15 cellular contexts compared by ENCODE assay signal in the genomic region with DNA sequence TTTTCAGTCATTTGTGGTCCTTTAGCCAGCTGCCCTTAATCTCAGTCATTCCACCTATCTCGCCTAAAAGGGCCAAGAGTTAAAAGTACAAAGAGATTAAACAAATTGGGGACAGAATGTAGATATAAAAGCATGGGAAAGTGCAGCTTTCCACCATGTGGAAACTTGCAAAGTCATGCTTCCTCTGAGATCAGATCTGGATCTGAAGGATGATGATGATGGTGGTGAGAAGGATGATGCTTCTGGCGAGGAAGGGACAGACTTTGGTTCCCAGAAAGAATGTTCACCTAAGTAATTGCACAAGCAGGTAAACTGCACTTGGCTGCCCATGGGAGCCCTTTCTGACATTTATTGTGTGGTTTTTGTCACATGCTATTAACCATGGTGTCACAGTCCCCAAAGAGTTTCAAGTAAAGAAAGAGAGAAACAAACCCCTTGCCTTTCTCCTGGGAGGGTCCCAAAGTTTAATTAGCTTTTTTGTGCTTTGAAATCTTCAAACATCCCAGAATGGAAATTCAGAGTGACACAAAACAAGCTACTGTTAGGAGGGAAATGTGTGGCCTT. TPM values are rescaled to one million over a fixed set of nuclear protein-coding genes. Genes with fewer than 3 reads are reported as not detected.
A peak's percentile ranks its signal among the peaks of the same experiment; 100 is the strongest.
DNase-seq lines count a peak whose midpoint lies in the region; ATAC-seq, FAIRE-seq and TF ChIP-seq lines count a peak whose summit lies in the region.
"Had no signal": no experiment of that assay in that cellular context is flagged by ENCODE, and none has a peak within 500 bp of the region (broad histone marks: within the 10 kb centered on the region; RNA-seq: fewer than 3 reads in every experiment).

No MANE protein-coding gene starts in this region.

- H3K4me1 ChIP-seq in right atrium auricular region = peaks cover 0 to 53% of the 10 kb centered on the region in 2 donors
- peaks cover 67% of the 10 kb centered on the region for H3K4me1 ChIP-seq in upper lobe of right lung

- no peak for DNase-seq in right atrium auricular region (ENCODE audit: low spot score)
- DNase-seq in left cardiac atrium = no peak
- peak; percentile 50 for DNase-seq in dermis blood vessel endothelial cell
- no peak for DNase-seq in osteocyte (ENCODE audit: extremely low spot score, unreplicated experiment)
- no peak for DNase-seq in upper lobe of right lung
- DNase-seq in cerebellar cortex (ENCODE audit: low spot score) = no peak
- no peak for DNase-seq in amygdala (lab: John Stamatoyannopoulos, UW)
- no peak for DNase-seq in GM12891 (ENCODE audit: insufficient read length, low spot score)
- DNase-seq: DMS53, natural killer cell, NCI-H2029, NCI-H774 had no signal

- H3K9me3 ChIP-seq in right atrium auricular region = peaks cover 0 to 13% of the 10 kb centered on the region in 2 donors
- no peaks in the 10 kb centered on the region for H3K9me3 ChIP-seq in upper lobe of right lung

- H3K4me1 Mint-ChIP-seq in osteocyte (ENCODE audit: unreplicated experiment) = peaks cover 73% of the 10 kb centered on the region

- H3K27ac ChIP-seq in right atrium auricular region (peak overlapping the region; percentile 81 to 88), upper lobe of right lung (peak overlapping the region; percentile 79)
- H3K27ac ChIP-seq: skin epidermis had no signal

- ATAC-seq in left cardiac atrium (no peak), upper lobe of right lung (no peak)
- ATAC-seq: natural killer cell had no signal

- H3K9me3 Mint-ChIP-seq in osteocyte (ENCODE audit: unreplicated experiment) = peaks cover 24% of the 10 kb centered on the region
- H3K9me3 Mint-ChIP-seq: natural killer cell had no signal

- no peak overlapping the region for H3K4me3 ChIP-seq in right atrium auricular region
- H3K4me3 ChIP-seq in upper lobe of right lung = no peak overlapping the region
- H3K4me3 ChIP-seq: skin epidermis had no signal

- no peaks in the 10 kb centered on the region for H3K36me3 ChIP-seq in right atrium auricular region
- H3K36me3 ChIP-seq in upper lobe of right lung = no peaks in the 10 kb centered on the region

- no peak for TF ChIP-seq POLR2A in GM12891 (IDR thresholded peaks at IDR 0.05; ENCODE audit: low read depth, low read length)

- no peak for TF ChIP-seq CTCF in right atrium auricular region (IDR thresholded peaks at IDR 0.05)
- no peak for TF ChIP-seq CTCF in osteocyte (IDR thresholded peaks at IDR 0.05)
- no peak for TF ChIP-seq CTCF in upper lobe of right lung (IDR thresholded peaks at IDR 0.05)

- peak overlapping the region; percentile 73 for H3K27ac Mint-ChIP-seq in osteocyte (ENCODE audit: unreplicated experiment)

- H3K27me3 Mint-ChIP-seq in osteocyte (ENCODE audit: unreplicated experiment) = no peaks in the 10 kb centered on the region
- H3K27me3 Mint-ChIP-seq: B cell had no signal

- H3K27me3 ChIP-seq in right atrium auricular region (no peaks in the 10 kb centered on the region), upper lobe of right lung (no peaks in the 10 kb centered on the region)

- no peak overlapping the region for H3K4me3 Mint-ChIP-seq in osteocyte (ENCODE audit: unreplicated experiment)
- H3K4me3 Mint-ChIP-seq: B cell, natural killer cell had no signal

- no peak for FAIRE-seq in GM12891 (lab: Jason Lieb, UNC)
- FAIRE-seq: bronchial epithelial cell had no signal

- intact Hi-C loops in left cardiac atrium (cut with DNase I) = no loop called here
- intact Hi-C loops in upper lobe of right lung (cut with DNase I) = no loop called here

- peaks cover 25% of the 10 kb centered on the region for H3K36me3 Mint-ChIP-seq in osteocyte (ENCODE audit: unreplicated experiment)
- H3K36me3 Mint-ChIP-seq: natural killer cell had no signal

TF ChIP-seq in GM12891, 5 proteins besides CTCF, POLR2A, EP300 and RAD21:
- no peak for TF ChIP-seq SPI1 (IDR thresholded peaks at IDR 0.05; ENCODE audit: low read depth, low read length)
- no peak for TF ChIP-seq TAF1 (IDR thresholded peaks at IDR 0.05; ENCODE audit: low read depth, low read length)
- no peak for TF ChIP-seq PAX5 (IDR thresholded peaks at IDR 0.05; ENCODE audit: insufficient read depth, low read length, severe bottlenecking)
- TF ChIP-seq POLR2AphosphoS5 (IDR thresholded peaks at IDR 0.05; ENCODE audit: low read depth, low read length) = no peak
- no peak for TF ChIP-seq POU2F2 (IDR thresholded peaks at IDR 0.05; ENCODE audit: low read depth, low read length)

RNA-seq across cellular contexts. Expression of a gene that starts 34.7 kb away (rescaled TPM):
- 10 to 100 TPM; 13.5 to 29.9 TPM for total RNA-seq in right atrium auricular region
- total RNA-seq in left cardiac atrium = 10 to 100 TPM; 22.1 to 31.8 TPM
- total RNA-seq in dermis blood vessel endothelial cell = 14.0 and 20.7 TPM in 2 replicates
- total RNA-seq in osteocyte = 36.7 and 39.8 TPM in 2 replicates
- 62.1 TPM for total RNA-seq in upper lobe of right lung
- polyA plus RNA-seq in GM12891 (2012; ENCODE audit: low read depth, missing spikeins) = 6.7 TPM
